19 cellular contexts compared by ENCODE assay signal in genomic region chr3:41265011-41265545, GRCh38.
DNase-seq lines count a peak whose midpoint lies in the region; TF ChIP-seq lines count a peak whose summit lies in the region.
"Had no signal": no experiment of that assay in that cellular context is flagged by ENCODE, and none has a peak within 500 bp of the region (broad histone marks: within the 10 kb centered on the region; RNA-seq: fewer than 3 reads in every experiment).

No MANE protein-coding gene starts in this region.

- H4K91ac ChIP-seq in trophoblast cell (ENCODE audit: low read depth, low read length), result no peak overlapping the region

- H3K4ac ChIP-seq in trophoblast cell (ENCODE audit: low read depth, low read length), result no peak overlapping the region

- no peaks in the 10 kb centered on the region for H3K79me2 ChIP-seq in trophoblast cell (ENCODE audit: control insufficient read depth, insufficient read depth, low read length, poor library complexity)

- H3K27ac ChIP-seq in trophoblast cell (ENCODE audit: low read depth, low read length), result no peak overlapping the region
- H3K27ac ChIP-seq in esophagus squamous epithelium, result no peak overlapping the region
- H3K27ac ChIP-seq: adrenal gland, tibial artery had no signal

- H2AK5ac ChIP-seq in trophoblast cell (ENCODE audit: low read length), result no peak overlapping the region

- H3K36me3 ChIP-seq in trophoblast cell (ENCODE audit: control insufficient read depth in 1 of 2, insufficient read depth in 2 of 2, low read length in 2 of 2), result no peaks in the 10 kb centered on the region
- H3K36me3 ChIP-seq in esophagus squamous epithelium, result no peaks in the 10 kb centered on the region
- H3K36me3 ChIP-seq: adrenal gland, tibial artery had no signal

- H2BK12ac ChIP-seq in trophoblast cell (ENCODE audit: low read length), result no peak overlapping the region

- H3K4me3 ChIP-seq in trophoblast cell (ENCODE audit: low read depth, low read length) (no peak overlapping the region), esophagus squamous epithelium (no peak overlapping the region)
- H3K4me3 ChIP-seq: adrenal gland, tibial artery had no signal

- H3K14ac ChIP-seq in trophoblast cell (ENCODE audit: low read length), result no peak overlapping the region

- no peaks in the 10 kb centered on the region for H3K79me1 ChIP-seq in trophoblast cell (ENCODE audit: low read length)

- TF ChIP-seq CTCF in chondrocyte (IDR thresholded peaks at IDR 0.05) (peak; percentile 25), esophagus squamous epithelium (IDR thresholded peaks at IDR 0.05) (no peak)

- H3K23ac ChIP-seq in trophoblast cell (ENCODE audit: low read length), result no peak overlapping the region

- no peak overlapping the region for H3K4me2 ChIP-seq in trophoblast cell (ENCODE audit: low read length)

- no peak overlapping the region for H3K18ac ChIP-seq in trophoblast cell (ENCODE audit: low read length)

- TF ChIP-seq POLR2A in esophagus squamous epithelium (IDR thresholded peaks at IDR 0.05), result no peak

- no peak overlapping the region for H3K9ac ChIP-seq in trophoblast cell (ENCODE audit: low read length)

- H2BK120ac ChIP-seq in trophoblast cell (ENCODE audit: insufficient read depth, low read length, poor library complexity), result no peak overlapping the region

- no CpG with 5 or more reads among the region's 11 CpGs for WGBS in trophoblast cell (ENCODE audit: extremely low coverage, insufficient coverage, insufficient read length)
- 67 to 71% methylated on average over 5 to 10 of the region's 11 CpGs for WGBS in esophagus squamous epithelium, 2 donors

- H2AFZ ChIP-seq in trophoblast cell (ENCODE audit: insufficient read depth, low read length, poor library complexity), result no peak overlapping the region

- H3K9me3 Mint-ChIP-seq in chondrocyte (ENCODE audit: low read depth), result no peaks in the 10 kb centered on the region

- H3K36me3 Mint-ChIP-seq in chondrocyte (ENCODE audit: low read depth), result no peaks in the 10 kb centered on the region

- H3K27me3 ChIP-seq in trophoblast cell (ENCODE audit: insufficient read depth, low read length) (no peaks in the 10 kb centered on the region), esophagus squamous epithelium (no peaks in the 10 kb centered on the region)
- H3K27me3 ChIP-seq: adrenal gland, tibial artery had no signal

- H3K27me3 Mint-ChIP-seq in chondrocyte (ENCODE audit: low read depth), result no peaks in the 10 kb centered on the region
- H3K27me3 Mint-ChIP-seq: activated CD8-positive, alpha-beta T cell treated with anti-CD3 and anti-CD28 coated beads for 36 hours; CD4-positive, CD25-positive, alpha-beta regulatory T cell had no signal

- peaks cover 0 to 6% of the 10 kb centered on the region in 2 experiments for H3K4me1 ChIP-seq in trophoblast cell (ENCODE audit: control insufficient read depth in 1 of 2, insufficient read depth in 2 of 2, low read length in 2 of 2)
- peaks cover 0 to 7% (median 0%) of the 10 kb centered on the region in 3 donors for H3K4me1 ChIP-seq in esophagus squamous epithelium
- H3K4me1 ChIP-seq: tibial artery had no signal

- H3K27ac Mint-ChIP-seq in chondrocyte (ENCODE audit: unreplicated experiment), result no peak overlapping the region
- H3K27ac Mint-ChIP-seq: activated CD8-positive, alpha-beta T cell treated with anti-CD3 and anti-CD28 coated beads for 36 hours; CD4-positive, CD25-positive, alpha-beta regulatory T cell had no signal

- no peaks in the 10 kb centered on the region for H3K9me3 ChIP-seq in trophoblast cell (ENCODE audit: insufficient read depth, low read depth, low read length)
- H3K9me3 ChIP-seq in esophagus squamous epithelium, result no peaks in the 10 kb centered on the region
- H3K9me3 ChIP-seq: adrenal gland, tibial artery had no signal

- no peak overlapping the region for H4K8ac ChIP-seq in trophoblast cell (ENCODE audit: low read depth, low read length)

- H3K4me3 Mint-ChIP-seq in chondrocyte (ENCODE audit: unreplicated experiment), result no peak overlapping the region
- H3K4me3 Mint-ChIP-seq: activated CD8-positive, alpha-beta T cell treated with anti-CD3 and anti-CD28 coated beads for 36 hours; CD4-positive, CD25-positive, alpha-beta regulatory T cell had no signal

- H3K4me1 Mint-ChIP-seq in chondrocyte (ENCODE audit: low read depth), result peaks cover 22% of the 10 kb centered on the region
- H3K4me1 Mint-ChIP-seq: CD4-positive, CD25-positive, alpha-beta regulatory T cell had no signal

- H2BK5ac ChIP-seq in trophoblast cell (ENCODE audit: low read depth, low read length, poor library complexity), result no peak overlapping the region

- intact Hi-C loops in esophagus squamous epithelium (cut with DNase I), result no loop called here

- peak; percentile 47 for DNase-seq in ELR (ENCODE audit: low read depth)
- DNase-seq in M059J (ENCODE audit: low read depth), result peak; percentile 66
- DNase-seq in chondrocyte (ENCODE audit: low spot score), result no peak
- DNase-seq in trophoblast cell, result peak; percentile 49 to 64
- no peak for DNase-seq in NCI-H1417 (lab: John Stamatoyannopoulos, UW)
- no peak for DNase-seq in esophagus squamous epithelium (lab: John Stamatoyannopoulos, UW)
- no peak for DNase-seq in activated CD4-positive, alpha-beta T cell treated with anti-CD3 and anti-CD28 coated beads for 48 hours
- DNase-seq in mesenteric fat pad (ENCODE audit: low spot score), result no peak
- DNase-seq: activated CD8-positive, alpha-beta T cell treated with anti-CD3 and anti-CD28 coated beads for 36 hours; CD4-positive, CD25-positive, alpha-beta regulatory T cell; glutamatergic neuron; islet precursor cell; KG1; mesendoderm; NCI-H1694; NCI-H510A treated with DMSO at 0.1 percent for 48 hours; nucleus accumbens; tibial artery had no signal

- no peak overlapping the region for H4K12ac ChIP-seq in trophoblast cell (ENCODE audit: low read depth, low read length)

Comparison
In these comparisons a context has a peak if more than half of its experiments do, and no peak if none do; other contexts are left out.
1. DNase-seq: peak in ELR (single experiment), M059J (single experiment) and trophoblast cell (2 of 2); none in chondrocyte (single experiment), NCI-H1417 (0 of 3), esophagus squamous epithelium (single experiment), activated CD4-positive, alpha-beta T cell treated with anti-CD3 and anti-CD28 coated beads for 48 hours (single experiment) and mesenteric fat pad (single experiment).